ENCODE assay signal across 8 cellular contexts in genomic region chr1:157155658-157156057, GRCh38. TPM values are rescaled to one million over a fixed set of nuclear protein-coding genes. Genes with fewer than 3 reads are reported as not detected.
DNase-seq lines count a peak whose midpoint lies in the region; TF ChIP-seq lines count a peak whose summit lies in the region.

No MANE protein-coding gene starts in this region.

- H3K27me3 ChIP-seq in esophagus squamous epithelium (peaks cover 0 to 7% (median 0%) of the 10 kb centered on the region in 4 donors), trophoblast cell (ENCODE audit: insufficient read depth, low read length) (no peaks in the 10 kb centered on the region)
- H3K27me3 ChIP-seq in effector memory CD4-positive, alpha-beta T cell (replicated peaks; ENCODE audit: control insufficient read depth, insufficient read depth, low read length, poor library complexity, severe bottlenecking) = no peaks in the 10 kb centered on the region

- H3K23ac ChIP-seq in trophoblast cell (ENCODE audit: low read length) = no peak overlapping the region

- H4K12ac ChIP-seq in trophoblast cell (ENCODE audit: low read depth, low read length) = no peak overlapping the region

- peaks cover 11% of the 10 kb centered on the region for H3K79me1 ChIP-seq in trophoblast cell (ENCODE audit: low read length)

- H4K91ac ChIP-seq in trophoblast cell (ENCODE audit: low read depth, low read length) = peak overlapping the region; percentile 73

- in situ Hi-C loops in G401 (cut with HindIII; ENCODE audit: low sequenced_read_pairs) = no loop called here

- no peaks in the 10 kb centered on the region for H3K79me2 ChIP-seq in trophoblast cell (ENCODE audit: control insufficient read depth, insufficient read depth, low read length, poor library complexity)

- H3K36me3 ChIP-seq in esophagus squamous epithelium (no peaks in the 10 kb centered on the region), trophoblast cell (ENCODE audit: control insufficient read depth in 1 of 2, insufficient read depth in 2 of 2, low read length in 2 of 2) (no peaks in the 10 kb centered on the region)
- no peaks in the 10 kb centered on the region for H3K36me3 ChIP-seq in effector memory CD4-positive, alpha-beta T cell (ENCODE audit: control insufficient read depth, insufficient read depth, low read length)

- peak overlapping the region in 3 of 4 donors; percentile 10 to 25 (median 17) for H3K27ac ChIP-seq in esophagus squamous epithelium
- no peak overlapping the region for H3K27ac ChIP-seq in trophoblast cell (ENCODE audit: low read depth, low read length)
- H3K27ac ChIP-seq in effector memory CD4-positive, alpha-beta T cell (ENCODE audit: insufficient read depth, low read length, poor library complexity, severe bottlenecking) = no peak overlapping the region

- H2AK5ac ChIP-seq in trophoblast cell (ENCODE audit: low read length) = peak overlapping the region; percentile 49

- peak overlapping the region; percentile 88 for H2BK5ac ChIP-seq in trophoblast cell (ENCODE audit: low read depth, low read length, poor library complexity)

- WGBS in esophagus squamous epithelium, 2 donors = 19 to 37% methylated on average over 4 to 7 of the region's 8 CpGs
- WGBS in trophoblast cell (ENCODE audit: extremely low coverage, insufficient coverage, insufficient read length) = no CpG with 5 or more reads among the region's 8 CpGs

- H3K4me3 ChIP-seq in esophagus squamous epithelium (peak overlapping the region in 1 of 4 donors; percentile 45), trophoblast cell (ENCODE audit: low read depth, low read length) (no peak overlapping the region)
- no peak overlapping the region for H3K4me3 ChIP-seq in effector memory CD4-positive, alpha-beta T cell (ENCODE audit: insufficient read depth, low read depth, low read length, poor library complexity, severe bottlenecking)

- peak overlapping the region; percentile 92 for H2BK12ac ChIP-seq in trophoblast cell (ENCODE audit: low read length)

- H4K8ac ChIP-seq in trophoblast cell (ENCODE audit: low read depth, low read length) = peak overlapping the region; percentile 72

- peak overlapping the region; percentile 89 for H2AFZ ChIP-seq in trophoblast cell (ENCODE audit: insufficient read depth, low read length, poor library complexity)

- peak; percentile 38 for DNase-seq in GM03348 (ENCODE audit: low spot score)
- DNase-seq in NCI-H345 treated with DMSO at 0.1 percent for 48 hours (lab: John Stamatoyannopoulos, UW; ENCODE audit: unreplicated experiment) = peak; percentile 28
- DNase-seq in esophagus squamous epithelium (lab: John Stamatoyannopoulos, UW) = no peak
- no peak for DNase-seq in trophoblast cell
- DNase-seq in stimulated activated CD4-positive, alpha-beta T cell treated with anti-CD3 and anti-CD28 coated beads, Interleukin-1b, Interleukin-23, amount 100 ng/mL, for 48 hours = no peak
- DNase-seq in GDM1 (lab: John Stamatoyannopoulos, UW) = no peak
- DNase-seq in effector memory CD4-positive, alpha-beta T cell = no peak
- no peak for DNase-seq in G401 (ENCODE audit: low spot score)

- H3K4ac ChIP-seq in trophoblast cell (ENCODE audit: low read depth, low read length) = no peak overlapping the region

- intact Hi-C loops in esophagus squamous epithelium (cut with DNase I) = loop anchor here (2.0 kb wide), 1 partner anchor 65 kb away; no protein-coding TSS in a partner anchor

- peak overlapping the region; percentile 66 for H3K4me2 ChIP-seq in trophoblast cell (ENCODE audit: low read length)

- TF ChIP-seq CTCF in esophagus squamous epithelium (IDR thresholded peaks at IDR 0.05) = no peak

- H2BK120ac ChIP-seq in trophoblast cell (ENCODE audit: insufficient read depth, low read length, poor library complexity) = peak overlapping the region; percentile 94

- H3K18ac ChIP-seq in trophoblast cell (ENCODE audit: low read length) = peak overlapping the region; percentile 56

- no peak for TF ChIP-seq POLR2A in esophagus squamous epithelium (IDR thresholded peaks at IDR 0.05)

- H3K4me1 ChIP-seq in esophagus squamous epithelium (peaks cover 29 to 45% (median 39%) of the 10 kb centered on the region in 3 donors), trophoblast cell (ENCODE audit: control insufficient read depth in 1 of 2, insufficient read depth in 2 of 2, low read length in 2 of 2) (peaks cover 17 to 31% of the 10 kb centered on the region in 2 experiments)
- peaks cover 18% of the 10 kb centered on the region for H3K4me1 ChIP-seq in effector memory CD4-positive, alpha-beta T cell (ENCODE audit: control insufficient read depth, insufficient read depth, low read length, poor library complexity, severe bottlenecking)

- H3K9ac ChIP-seq in trophoblast cell (ENCODE audit: low read length) = no peak overlapping the region

- peak overlapping the region; percentile 65 for H3K14ac ChIP-seq in trophoblast cell (ENCODE audit: low read length)

- H3K9me3 ChIP-seq in esophagus squamous epithelium (no peaks in the 10 kb centered on the region), trophoblast cell (ENCODE audit: insufficient read depth, low read depth, low read length) (peaks cover 1% of the 10 kb centered on the region)
- no peaks in the 10 kb centered on the region for H3K9me3 ChIP-seq in effector memory CD4-positive, alpha-beta T cell (ENCODE audit: control insufficient read depth, low read length)

RNA-seq across cellular contexts. Expression of gene ETV3, which starts 17.5 kb away (rescaled TPM):
- total RNA-seq in esophagus squamous epithelium = 10 to 100 TPM; 25.0 to 31.4 (median 27.3) TPM
- 11.1 and 11.7 TPM in 2 replicates for polyA plus RNA-seq in trophoblast cell (2013)
- 6.5 and 9.8 TPM in 2 replicates for total RNA-seq in G401 (2014; rRNA removed; shearing (Covaris generic))

RNA-seq across cellular contexts. Expression of gene ETV3L, which starts 56.0 kb away (rescaled TPM):
- total RNA-seq in esophagus squamous epithelium = not detected
- polyA plus RNA-seq in trophoblast cell (2013) = not detected in 2 replicates
- total RNA-seq in G401 (2014; rRNA removed; shearing (Covaris generic)) = not detected in 2 replicates

Comparison
In these comparisons a context has a peak if more than half of its experiments do, and no peak if none do; other contexts are left out.
1. DNase-seq: peak in GM03348 (single experiment) and NCI-H345 treated with DMSO at 0.1 percent for 48 hours (single experiment); none in esophagus squamous epithelium (single experiment), trophoblast cell (0 of 2), stimulated activated CD4-positive, alpha-beta T cell treated with anti-CD3 and anti-CD28 coated beads, Interleukin-1b, Interleukin-23, amount 100 ng/mL, for 48 hours (single experiment), GDM1 (single experiment), effector memory CD4-positive, alpha-beta T cell (0 of 3) and G401 (single experiment).
2. H3K27ac ChIP-seq: peak in esophagus squamous epithelium (3 of 4); none in trophoblast cell (single experiment) and effector memory CD4-positive, alpha-beta T cell (single experiment).